Comparison of ENCODE assay signal across 1 cellular context in genomic region chr4:3340703-3341088, GRCh38.
TF ChIP-seq lines count a peak whose summit lies in the region.

No MANE protein-coding gene starts in this region.

TF ChIP-seq in HCT116, 20 proteins besides CTCF, POLR2A, EP300 and RAD21 (continued from another document):
- TF ChIP-seq EZH2 (IDR thresholded peaks at IDR 0.05) (no peak), MAX (IDR thresholded peaks at IDR 0.05) (no peak), ATF3 (IDR thresholded peaks at IDR 0.05) (no peak)
TF ChIP-seq in HCT116: peak in this region for 0.
